ENCODE assay signal across 9 cellular contexts in genomic region chr7:92988051-92988450, GRCh38.
DNase-seq lines count a peak whose midpoint lies in the region; ATAC-seq and TF ChIP-seq lines count a peak whose summit lies in the region.
"Had no signal": no experiment of that assay in that cellular context is flagged by ENCODE, and none has a peak within 500 bp of the region (broad histone marks: within the 10 kb centered on the region; RNA-seq: fewer than 3 reads in every experiment).

No MANE protein-coding gene starts in this region.

- TF ChIP-seq CTCF in suprapubic skin (IDR thresholded peaks at IDR 0.05) = peak; percentile 35 to 38

- no peaks in the 10 kb centered on the region for H3K4me1 ChIP-seq in suprapubic skin

- H3K27ac ChIP-seq in suprapubic skin = no peak overlapping the region

- TF ChIP-seq POLR2A in suprapubic skin (IDR thresholded peaks at IDR 0.05) = no peak

- H3K4me3 ChIP-seq in suprapubic skin = no peak overlapping the region

- TF ChIP-seq EP300 in suprapubic skin (IDR thresholded peaks at IDR 0.05) = no peak

- no peaks in the 10 kb centered on the region for H3K9me3 ChIP-seq in suprapubic skin

- no peak for ATAC-seq in HG02571 (IDR thresholded peaks at IDR 0.05; ENCODE audit: unreplicated experiment)
- ATAC-seq: activated T-cell treated with anti-CD3 and anti-CD28 coated beads, Interleukin-2, amount 50 U/mL, for 4 hours had no signal

- H3K27me3 ChIP-seq in suprapubic skin = no peaks in the 10 kb centered on the region

- peak; percentile 55 for DNase-seq in DMS 273 (lab: John Stamatoyannopoulos, UW; ENCODE audit: unreplicated experiment)
- no peak for DNase-seq in DMS 273 treated with DMSO at 0.1 percent for 48 hours (lab: John Stamatoyannopoulos, UW)
- DNase-seq in SK-N-DZ (ENCODE audit: low spot score) = peak; percentile 37
- DNase-seq in globus pallidus (ENCODE audit: low spot score) = peak; percentile 46
- no peak for DNase-seq in suprapubic skin (ENCODE audit: low spot score in 2 of 2)
- no peak for DNase-seq in stimulated activated CD8-positive, alpha-beta memory T cell treated with anti-CD3 and anti-CD28 coated beads, Interleukin-4, amount 100 ng/mL, for 48 hours
- no peak for DNase-seq in COLO668 (lab: John Stamatoyannopoulos, UW; ENCODE audit: unreplicated experiment)
- DNase-seq: activated T-cell treated with anti-CD3 and anti-CD28 coated beads, Interleukin-2, amount 50 U/mL, for 4 hours had no signal

- no peaks in the 10 kb centered on the region for H3K36me3 ChIP-seq in suprapubic skin

Comparison
In these comparisons a context has a peak if more than half of its experiments do, and no peak if none do; other contexts are left out.
1. DNase-seq: peak in DMS 273 (single experiment), SK-N-DZ (single experiment) and globus pallidus (single experiment); none in DMS 273 treated with DMSO at 0.1 percent for 48 hours (single experiment), suprapubic skin (0 of 2), stimulated activated CD8-positive, alpha-beta memory T cell treated with anti-CD3 and anti-CD28 coated beads, Interleukin-4, amount 100 ng/mL, for 48 hours (single experiment) and COLO668 (single experiment).